20 cellular contexts compared by ENCODE assay signal in genomic region chr3:172514678-172515077, GRCh38. TPM values are rescaled to one million over a fixed set of nuclear protein-coding genes. Genes with fewer than 3 reads are reported as not detected.
A peak's percentile ranks its signal among the peaks of the same experiment; 100 is the strongest.
DNase-seq lines count a peak whose midpoint lies in the region; ATAC-seq and TF ChIP-seq lines count a peak whose summit lies in the region.
"Had no signal": no experiment of that assay in that cellular context is flagged by ENCODE, and none has a peak within 500 bp of the region (broad histone marks: within the 10 kb centered on the region; RNA-seq: fewer than 3 reads in every experiment).

No MANE protein-coding gene starts in this region.

- H3K4me3 ChIP-seq in esophagus squamous epithelium (no peak overlapping the region), spleen (no peak overlapping the region)
- H3K4me3 ChIP-seq: hepatocyte, Peyer's patch, sigmoid colon had no signal

- H3K9me3 ChIP-seq in KOPT-K1 (ENCODE audit: insufficient read depth, low read length, poor library complexity, severe bottlenecking) (no peaks in the 10 kb centered on the region), esophagus squamous epithelium (no peaks in the 10 kb centered on the region), spleen (no peaks in the 10 kb centered on the region)
- H3K9me3 ChIP-seq: Peyer's patch, sigmoid colon had no signal

- no peaks in the 10 kb centered on the region for H3K9me3 Mint-ChIP-seq in activated T-cell treated with anti-CD3 and anti-CD28 coated beads, Interleukin-2, amount 50 U/mL, for 4 hours
- H3K9me3 Mint-ChIP-seq: neural crest cell had no signal

- H3K4me1 ChIP-seq in esophagus squamous epithelium, result peaks cover 40 to 82% (median 65%) of the 10 kb centered on the region in 3 donors
- peaks cover 47 to 97% (median 90%) of the 10 kb centered on the region in 6 donors for H3K4me1 ChIP-seq in spleen

- H3K27me3 ChIP-seq in esophagus squamous epithelium (no peaks in the 10 kb centered on the region), spleen (replicated peaks in 1 of 7) (no peaks in the 10 kb centered on the region)
- H3K27me3 ChIP-seq: hepatocyte, Peyer's patch, sigmoid colon had no signal

- DNase-seq in activated T-cell treated with anti-CD3 and anti-CD28 coated beads, Interleukin-2, amount 50 U/mL, for 4 hours, result no peak
- DNase-seq in activated T-cell treated with anti-CD3 and anti-CD28 coated beads, Interleukin-2, amount 50 U/mL, for 1 hour, result no peak
- DNase-seq in esophagus squamous epithelium (lab: John Stamatoyannopoulos, UW) (no peak), spleen (no peak), epidermal melanocyte (ENCODE audit: insufficient read length, low spot score) (no peak)
- DNase-seq: activated gamma-delta T cell treated with Interleukin-2 at 50 U/mL for 16 hours; central memory CD4-positive, alpha-beta T cell; erythroblast; left colon; NCI-H1694; NCI-H526; Peyer's patch; sigmoid colon; stimulated activated naive CD4-positive, alpha-beta T cell had no signal

- intact Hi-C loops in esophagus squamous epithelium (cut with DNase I), result no loop called here
- intact Hi-C loops in spleen (cut with DNase I; ENCODE audit: low total_unique reads), result no loop called here

- H3K27ac ChIP-seq in KOPT-K1 (ENCODE audit: low read depth, low read length, poor library complexity, severe bottlenecking), result peak overlapping the region; percentile 97
- H3K27ac ChIP-seq in esophagus squamous epithelium, result peak overlapping the region in 3 of 4 donors; percentile 81 to 92 (median 89)
- H3K27ac ChIP-seq in spleen, result peak overlapping the region in 7 of 8 donors; percentile 52 to 94 (median 92)
- H3K27ac ChIP-seq: hepatocyte, KMS-11 had no signal

- no peak for ATAC-seq in activated T-cell treated with anti-CD3 and anti-CD28 coated beads, Interleukin-2, amount 50 U/mL, for 4 hours
- no peak for ATAC-seq in HG02970 (IDR thresholded peaks at IDR 0.05; ENCODE audit: low FRiP score, unreplicated experiment)
- no peak for ATAC-seq in activated CD4-positive, CD25-positive, alpha-beta regulatory T cell treated with anti-CD3 and anti-CD28 coated beads, Interleukin-2, amount 50 U/mL, for 24 hours
- ATAC-seq: left colon had no signal

- H3K36me3 ChIP-seq in KOPT-K1 (ENCODE audit: insufficient read depth, low read length), result peaks cover 71% of the 10 kb centered on the region
- peaks cover 7 to 54% (median 16%) of the 10 kb centered on the region in 3 donors for H3K36me3 ChIP-seq in esophagus squamous epithelium
- peaks cover 0 to 94% (median 22%) of the 10 kb centered on the region in 6 donors for H3K36me3 ChIP-seq in spleen

- no peak for TF ChIP-seq CTCF in esophagus squamous epithelium (IDR thresholded peaks at IDR 0.05)
- TF ChIP-seq CTCF in spleen (IDR thresholded peaks at IDR 0.05 in 8 of 11, conservative IDR thresholded peaks at IDR 0.05 in 3 of 11), result no peak

- H3K4me3 Mint-ChIP-seq in activated T-cell treated with anti-CD3 and anti-CD28 coated beads, Interleukin-2, amount 50 U/mL, for 4 hours, result peak overlapping the region; percentile 50
- H3K4me3 Mint-ChIP-seq: neural crest cell had no signal

- H3K27me3 Mint-ChIP-seq in activated T-cell treated with anti-CD3 and anti-CD28 coated beads, Interleukin-2, amount 50 U/mL, for 4 hours (ENCODE audit: low read depth), result no peaks in the 10 kb centered on the region

- peaks cover 82% of the 10 kb centered on the region for H3K4me1 Mint-ChIP-seq in activated T-cell treated with anti-CD3 and anti-CD28 coated beads, Interleukin-2, amount 50 U/mL, for 4 hours (ENCODE audit: low read depth)
- H3K4me1 Mint-ChIP-seq: neural crest cell had no signal

- H3K36me3 Mint-ChIP-seq in activated T-cell treated with anti-CD3 and anti-CD28 coated beads, Interleukin-2, amount 50 U/mL, for 4 hours (ENCODE audit: insufficient read depth), result peaks cover 43% of the 10 kb centered on the region

- WGBS in esophagus squamous epithelium, 2 donors, result 80 to 82% methylated on average over 4 of the region's 4 CpGs
- 82 to 95% (median 90%) methylated on average over 4 of the region's 4 CpGs for WGBS in spleen, 5 donors

- TF ChIP-seq POLR2A in esophagus squamous epithelium (IDR thresholded peaks at IDR 0.05) (no peak), spleen (IDR thresholded peaks at IDR 0.05) (no peak)

RNA-seq across cellular contexts. Expression of gene TNFSF10, which starts 8.6 kb away (rescaled TPM):
- 10 to 100 TPM; 12.9 to 24.3 (median 18.8) TPM for total RNA-seq in activated T-cell treated with anti-CD3 and anti-CD28 coated beads, Interleukin-2, amount 50 U/mL, for 4 hours
- total RNA-seq in esophagus squamous epithelium (100 to 1,000 TPM in 2 of 4 donors, 10 to 100 TPM in 2; 61.7 to 128 (median 83.8) TPM), spleen (100 to 1,000 TPM in 3 of 7 donors, 10 to 100 TPM in 4; 62.0 to 156 (median 95.6) TPM)
- polyA plus RNA-seq in spleen, result 10 to 100 TPM; 19.5 to 27.5 (median 19.6) TPM
- total RNA-seq: neural crest cell had no signal
